8 cellular contexts compared by ENCODE assay signal in the genomic region with DNA sequence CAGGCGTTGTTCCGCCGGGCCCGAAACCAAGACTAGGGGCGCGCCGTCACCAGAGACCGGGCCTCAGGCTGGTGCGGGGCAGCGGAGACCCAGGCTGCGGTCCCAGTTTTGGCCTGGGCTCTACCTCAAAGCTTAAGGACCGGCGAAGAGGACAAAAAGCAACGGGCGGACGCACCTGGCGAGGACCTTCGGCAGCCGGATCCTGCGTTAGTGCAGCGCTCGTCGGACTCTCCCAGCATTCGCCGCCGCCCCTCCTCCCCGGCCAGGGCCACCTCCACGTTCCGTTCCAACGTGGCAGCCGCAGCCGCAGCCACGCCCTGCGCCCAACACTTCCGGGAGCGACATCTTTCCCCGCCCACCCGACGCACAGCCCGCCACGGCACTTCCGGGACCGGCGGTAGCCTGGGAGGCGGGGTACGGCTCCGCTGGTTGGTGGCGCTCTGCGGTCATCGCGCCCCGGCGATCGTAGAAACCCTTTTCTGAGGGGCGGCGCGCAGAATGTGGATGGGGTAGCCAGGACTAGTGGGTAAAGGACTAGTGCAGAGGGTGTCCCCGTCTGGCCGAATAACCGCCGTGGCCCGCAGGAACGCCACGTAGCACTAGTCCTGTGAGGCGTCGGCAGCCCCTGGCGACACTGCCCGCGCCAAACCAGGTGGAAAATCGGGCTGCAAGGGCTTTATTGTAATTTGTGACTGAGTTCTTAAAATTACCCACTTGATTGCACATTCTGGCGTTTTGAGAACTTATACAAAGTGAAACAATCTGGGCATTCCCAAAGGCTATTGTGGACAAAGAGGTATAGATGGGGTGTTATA. TPM values are rescaled to one million over a fixed set of nuclear protein-coding genes. Genes with fewer than 3 reads are reported as not detected.
DNase-seq lines count a peak whose midpoint lies in the region; ATAC-seq, FAIRE-seq and TF ChIP-seq lines count a peak whose summit lies in the region.

A gene with protein sequence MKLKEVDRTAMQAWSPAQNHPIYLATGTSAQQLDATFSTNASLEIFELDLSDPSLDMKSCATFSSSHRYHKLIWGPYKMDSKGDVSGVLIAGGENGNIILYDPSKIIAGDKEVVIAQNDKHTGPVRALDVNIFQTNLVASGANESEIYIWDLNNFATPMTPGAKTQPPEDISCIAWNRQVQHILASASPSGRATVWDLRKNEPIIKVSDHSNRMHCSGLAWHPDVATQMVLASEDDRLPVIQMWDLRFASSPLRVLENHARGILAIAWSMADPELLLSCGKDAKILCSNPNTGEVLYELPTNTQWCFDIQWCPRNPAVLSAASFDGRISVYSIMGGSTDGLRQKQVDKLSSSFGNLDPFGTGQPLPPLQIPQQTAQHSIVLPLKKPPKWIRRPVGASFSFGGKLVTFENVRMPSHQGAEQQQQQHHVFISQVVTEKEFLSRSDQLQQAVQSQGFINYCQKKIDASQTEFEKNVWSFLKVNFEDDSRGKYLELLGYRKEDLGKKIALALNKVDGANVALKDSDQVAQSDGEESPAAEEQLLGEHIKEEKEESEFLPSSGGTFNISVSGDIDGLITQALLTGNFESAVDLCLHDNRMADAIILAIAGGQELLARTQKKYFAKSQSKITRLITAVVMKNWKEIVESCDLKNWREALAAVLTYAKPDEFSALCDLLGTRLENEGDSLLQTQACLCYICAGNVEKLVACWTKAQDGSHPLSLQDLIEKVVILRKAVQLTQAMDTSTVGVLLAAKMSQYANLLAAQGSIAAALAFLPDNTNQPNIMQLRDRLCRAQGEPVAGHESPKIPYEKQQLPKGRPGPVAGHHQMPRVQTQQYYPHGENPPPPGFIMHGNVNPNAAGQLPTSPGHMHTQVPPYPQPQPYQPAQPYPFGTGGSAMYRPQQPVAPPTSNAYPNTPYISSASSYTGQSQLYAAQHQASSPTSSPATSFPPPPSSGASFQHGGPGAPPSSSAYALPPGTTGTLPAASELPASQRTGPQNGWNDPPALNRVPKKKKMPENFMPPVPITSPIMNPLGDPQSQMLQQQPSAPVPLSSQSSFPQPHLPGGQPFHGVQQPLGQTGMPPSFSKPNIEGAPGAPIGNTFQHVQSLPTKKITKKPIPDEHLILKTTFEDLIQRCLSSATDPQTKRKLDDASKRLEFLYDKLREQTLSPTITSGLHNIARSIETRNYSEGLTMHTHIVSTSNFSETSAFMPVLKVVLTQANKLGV (minus strand): TSS at position 241 of the 815 bp plus-strand sequence. CDS start 9,217 bp downstream, outside the sequence.

- POLR2A ChIA-PET in endothelial cell of umbilical vein (lab: Charles Lee) = no interaction called here

- H3K27ac ChIP-seq in OCI-LY3 (ENCODE audit: low read length) (peak within 1 kb of the TSS; percentile 86), endothelial cell of umbilical vein (ENCODE audit: insufficient read depth, low read depth, low read length) (peak within 1 kb of the TSS; percentile 89)

- peak; percentile 94 for TF ChIP-seq POLR2A in endothelial cell of umbilical vein (IDR thresholded peaks at IDR 0.05; ENCODE audit: low read depth, low read length)

- no peaks in the 10 kb centered on the region for H3K9me1 ChIP-seq in endothelial cell of umbilical vein (replicated peaks; ENCODE audit: control insufficient read depth, extremely low read depth, insufficient read depth, low read length)

- TF ChIP-seq CTCF in D721Med (IDR thresholded peaks at IDR 0.05; ENCODE audit: insufficient read depth, missing control alignments) = no peak
- TF ChIP-seq CTCF in OCI-LY3 (IDR thresholded peaks at IDR 0.05; ENCODE audit: low read depth, low read length) = peak; percentile 12; the same call in 1 of the 2 replicates
- TF ChIP-seq CTCF in endothelial cell of umbilical vein (IDR thresholded peaks at IDR 0.05; ENCODE audit: extremely low read depth in 1 of 2, insufficient read depth in 1 of 2, low read depth in 1 of 2, low read length in 2 of 2) = no peak

- peak; percentile 87 for ATAC-seq in GM21526 (IDR thresholded peaks at IDR 0.05; ENCODE audit: low FRiP score, unreplicated experiment)

- H3K79me2 ChIP-seq in OCI-LY3 (ENCODE audit: low read length) (peaks cover 79% of the 10 kb centered on the region), endothelial cell of umbilical vein (ENCODE audit: control insufficient read depth, insufficient read depth, low read length) (peaks cover 57% of the 10 kb centered on the region)

- H2AFZ ChIP-seq in OCI-LY3 (ENCODE audit: low read depth, low read length) = peak within 1 kb of the TSS; percentile 55; the same call in 1 of the 2 replicates
- peak within 1 kb of the TSS; percentile 61 for H2AFZ ChIP-seq in endothelial cell of umbilical vein (ENCODE audit: low read depth, low read length)

- H3K9ac ChIP-seq in OCI-LY3 (ENCODE audit: low read length) (peak within 1 kb of the TSS; percentile 93), endothelial cell of umbilical vein (replicated peaks; ENCODE audit: extremely low read depth, insufficient read depth, low read length) (peak within 1 kb of the TSS; percentile 93)

- DNase-seq in D721Med (ENCODE audit: insufficient read length, low spot score) = peak; percentile 52
- DNase-seq in HuH-7.5 (ENCODE audit: low spot score) = peak; percentile 67
- peak; percentile 93 for DNase-seq in activated T-cell treated with anti-CD3 and anti-CD28 coated beads for 1 hour (ENCODE audit: low read depth)
- peak; percentile 98 for DNase-seq in endothelial cell of umbilical vein (ENCODE audit: low read depth, low spot score)
- peak; percentile 92 for DNase-seq in middle frontal gyrus (ENCODE audit: extremely low spot score, low spot score)
- DNase-seq in stimulated activated CD8-positive, alpha-beta memory T cell treated with anti-CD3 and anti-CD28 coated beads, Interleukin-2, amount 100 ng/mL, for 48 hours (ENCODE audit: low read depth in 2 of 2) = peak; percentile 96

- H3K36me3 ChIP-seq in OCI-LY3 (replicated peaks; ENCODE audit: low read depth, low read length) (peaks cover 23% of the 10 kb centered on the region), endothelial cell of umbilical vein (ENCODE audit: control insufficient read depth in 2 of 2, extremely low read depth in 1 of 2, insufficient read depth in 2 of 2, low read length in 2 of 2) (peaks cover 7 to 11% of the 10 kb centered on the region in 2 experiments)

- CTCF ChIA-PET in endothelial cell of umbilical vein (lab: Charles Lee) = interaction anchor here (0.7 to 2.4 kb wide), 2 partner anchors 9 to 146 kb away, joined by 3 to 10 read pairs; a partner anchor contains a TSS

- H3K4me3 ChIP-seq in OCI-LY3 (ENCODE audit: low read length) (peak within 1 kb of the TSS; percentile 85), endothelial cell of umbilical vein (replicated peaks in 1 of 3; ENCODE audit: insufficient read depth in 1 of 3, low read depth in 1 of 3, low read length in 3 of 3) (peak within 1 kb of the TSS; percentile 68 to 99 (median 68))

- H4K20me1 ChIP-seq in OCI-LY3 (ENCODE audit: insufficient read depth, low read length) (peaks cover 18% of the 10 kb centered on the region), endothelial cell of umbilical vein (replicated peaks; ENCODE audit: control insufficient read depth, extremely low read depth, insufficient read depth, low read length) (peaks cover 6% of the 10 kb centered on the region)

- TSS peak; percentile 90 for BruUV-seq in endothelial cell of umbilical vein (replicated peaks; lab: Mats Ljungman, UMichigan)

- peak within 1 kb of the TSS; percentile 80 for H3K4me2 ChIP-seq in OCI-LY3 (ENCODE audit: low read length)
- peak within 1 kb of the TSS; percentile 96 for H3K4me2 ChIP-seq in endothelial cell of umbilical vein (ENCODE audit: insufficient read depth, low read length)

- H3K4me1 ChIP-seq in OCI-LY3 (ENCODE audit: low read length) (peaks cover 25% of the 10 kb centered on the region), endothelial cell of umbilical vein (ENCODE audit: control insufficient read depth, extremely low read depth, insufficient read depth, low read length) (peaks cover 23% of the 10 kb centered on the region)

- intact Hi-C loops in endothelial cell of umbilical vein (cut with micrococcal nuclease) = loop anchor here (1.0 to 2.0 kb wide), 3 partner anchors 9 to 516 kb away; a partner anchor contains a TSS

- FAIRE-seq in D721Med (lab: Jason Lieb, UNC) = no peak
- FAIRE-seq in endothelial cell of umbilical vein (lab: Jason Lieb, UNC) = peak; percentile 86

- dilution Hi-C loops in endothelial cell of umbilical vein (cut with MboI; ENCODE audit: extremely low pct_ligation_motif_present, low sequenced_read_pairs) = no loop called here

- H3K9me3 ChIP-seq in OCI-LY3 (ENCODE audit: insufficient read depth, low read length) (no peaks in the 10 kb centered on the region), endothelial cell of umbilical vein (replicated peaks; ENCODE audit: control insufficient read depth, insufficient read depth, low read length) (no peaks in the 10 kb centered on the region)

- H3K27me3 ChIP-seq in OCI-LY3 (ENCODE audit: low read depth, low read length) (no peaks in the 10 kb centered on the region), endothelial cell of umbilical vein (ENCODE audit: control insufficient read depth in 2 of 2, insufficient read depth in 2 of 2, low read length in 2 of 2) (no peaks in the 10 kb centered on the region)

TF ChIP-seq in endothelial cell of umbilical vein, 7 proteins besides CTCF, POLR2A, EP300 and RAD21:
- peak; percentile 95 for TF ChIP-seq MYC (IDR thresholded peaks at IDR 0.05; ENCODE audit: low read depth, low read length)
- TF ChIP-seq FOS (IDR thresholded peaks at IDR 0.05; ENCODE audit: borderline replicate concordance, insufficient read depth, low read length) = no peak
- TF ChIP-seq, protein P1, sequence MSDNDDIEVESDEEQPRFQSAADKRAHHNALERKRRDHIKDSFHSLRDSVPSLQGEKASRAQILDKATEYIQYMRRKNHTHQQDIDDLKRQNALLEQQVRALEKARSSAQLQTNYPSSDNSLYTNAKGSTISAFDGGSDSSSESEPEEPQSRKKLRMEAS (IDR thresholded peaks at IDR 0.05; ENCODE audit: insufficient read depth, insufficient read length) = peak; percentile 66
- TF ChIP-seq GATA2 (IDR thresholded peaks at IDR 0.05; ENCODE audit: insufficient read depth, insufficient read length, low read depth, low read length) = no peak
- no peak for TF ChIP-seq JUN (IDR thresholded peaks at IDR 0.05; ENCODE audit: borderline replicate concordance, insufficient read depth, insufficient read length, low read depth)
- TF ChIP-seq POLR2AphosphoS5 (IDR thresholded peaks at IDR 0.05; ENCODE audit: insufficient read depth, low read depth, low read length) = peak; percentile 97
- TF ChIP-seq EZH2 (IDR thresholded peaks at IDR 0.05; ENCODE audit: borderline replicate concordance, low read depth, low read length, severe bottlenecking) = no peak

RNA-seq across cellular contexts. Expression of the gene that starts here (rescaled TPM):
- total RNA-seq in endothelial cell of umbilical vein = 290 and 301 TPM in 2 replicates
- polyA plus RNA-seq in endothelial cell of umbilical vein = 226 and 252 TPM in 2 replicates
- 204 and 233 TPM in 2 replicates for polyA plus RNA-seq in endothelial cell of umbilical vein (2011; cell fraction: cytosol; rRNA removed)
- polyA plus RNA-seq in endothelial cell of umbilical vein (2011; cell fraction: nucleus; rRNA removed) = 345 and 361 TPM in 2 replicates
- polyA plus RNA-seq in endothelial cell of umbilical vein (2012) = 189 and 212 TPM in 2 replicates
- 442 and 462 TPM in 2 replicates for polyA minus RNA-seq in endothelial cell of umbilical vein
- 42.4 TPM for polyA minus RNA-seq in endothelial cell of umbilical vein (2011; cell fraction: cytosol; rRNA and poly(A)+ RNA removed)
- polyA minus RNA-seq in endothelial cell of umbilical vein (2011; cell fraction: nucleus; rRNA and poly(A)+ RNA removed) = 432 and 549 TPM in 2 replicates

Comparison
In these comparisons a context has a peak if more than half of its experiments do, and no peak if none do; other contexts are left out.
1. Peak in every context shown above with its lines: DNase-seq, ATAC-seq, H3K4me3 ChIP-seq and H3K27ac ChIP-seq.